1 cellular context compared by ENCODE assay signal in the genomic region with DNA sequence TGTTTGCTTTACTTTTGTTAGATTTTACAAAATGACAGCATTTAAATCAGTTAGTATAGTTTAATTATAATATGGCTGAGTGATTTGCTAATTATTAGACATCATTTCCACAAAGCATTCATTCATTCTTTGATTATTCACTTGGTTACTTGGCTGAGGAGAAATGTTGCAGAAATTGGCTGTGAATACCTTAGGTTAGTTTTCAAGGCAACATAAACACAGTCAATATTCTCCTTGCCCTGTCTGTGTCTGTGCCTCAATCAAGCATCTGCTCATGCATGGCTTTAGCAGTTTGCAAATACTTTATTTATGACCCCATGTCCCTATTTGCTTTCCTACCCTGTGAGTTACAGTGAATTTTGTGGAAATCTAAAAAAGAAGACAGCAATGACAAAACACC.
TF ChIP-seq lines count a peak whose summit lies in the region.

No MANE protein-coding gene starts in this region.

TF ChIP-seq in IMR-90, 13 proteins besides CTCF, POLR2A, EP300 and RAD21:
- TF ChIP-seq CHD1 (IDR thresholded peaks at IDR 0.05; ENCODE audit: low read depth, low read length) = no peak
